ENCODE assay signal across 17 cellular contexts in the genomic region with DNA sequence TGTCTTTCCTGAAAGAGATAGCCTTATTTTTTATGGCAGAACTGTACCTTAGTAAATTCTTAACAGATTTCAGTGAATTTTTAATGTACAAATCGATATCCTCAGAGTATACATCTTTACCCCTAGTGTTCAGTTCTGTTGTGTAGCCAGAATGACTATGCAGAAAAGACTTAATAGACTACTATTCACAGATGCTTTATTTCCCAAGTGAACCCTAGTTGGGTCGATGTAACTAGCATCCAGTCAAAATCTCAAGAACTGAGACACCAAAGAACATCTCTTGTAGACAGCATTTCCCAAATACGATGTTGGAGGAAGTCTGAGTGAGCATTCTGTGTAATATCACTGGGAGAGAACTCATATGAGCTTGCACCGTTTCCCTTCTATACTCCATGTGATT. TPM values are rescaled to one million over a fixed set of nuclear protein-coding genes. Genes with fewer than 3 reads are reported as not detected.
A peak's percentile ranks its signal among the peaks of the same experiment; 100 is the strongest.
DNase-seq lines count a peak whose midpoint lies in the region; ATAC-seq and TF ChIP-seq lines count a peak whose summit lies in the region.
"Had no signal": no experiment of that assay in that cellular context is flagged by ENCODE, and none has a peak within 500 bp of the region (broad histone marks: within the 10 kb centered on the region; RNA-seq: fewer than 3 reads in every experiment).

No MANE protein-coding gene starts in this region.

- TF ChIP-seq CTCF in PC-3 (conservative IDR thresholded peaks at IDR 0.05; ENCODE audit: low read depth, low read length) (no peak), esophagus squamous epithelium (IDR thresholded peaks at IDR 0.05) (peak in 1 of 6 experiments; percentile 11), tibial artery (IDR thresholded peaks at IDR 0.05) (no peak)

- H3F3A ChIP-seq in PC-3 (ENCODE audit: low read length, unreplicated experiment), result no peaks in the 10 kb centered on the region

- no peaks in the 10 kb centered on the region for H3K79me2 ChIP-seq in PC-3 (ENCODE audit: low read length)

- H3K9me3 Mint-ChIP-seq in activated CD4-positive, alpha-beta T cell treated with anti-CD3 and anti-CD28 coated beads, Interleukin-2, amount 10 ng/mL, durations not matched to agents 7 days and 5 days, result no peaks in the 10 kb centered on the region

- H4K20me1 ChIP-seq in PC-3 (ENCODE audit: low read length), result no peaks in the 10 kb centered on the region

- 74 to 77% methylated on average over 4 of the region's 4 CpGs for WGBS in esophagus squamous epithelium, 2 donors

- TF ChIP-seq POLR2A in esophagus squamous epithelium (IDR thresholded peaks at IDR 0.05), result no peak

- H3K36me3 ChIP-seq in PC-3 (ENCODE audit: low read depth, low read length) (no peaks in the 10 kb centered on the region; the same call in 1 of the 2 replicates), esophagus squamous epithelium (peaks cover 0 to 37% (median 0%) of the 10 kb centered on the region in 3 donors), mucosa of stomach (ENCODE audit: control insufficient read depth, insufficient read depth, low read length) (peaks cover 8% of the 10 kb centered on the region), tibial artery (peaks cover 6 to 15% (median 15%) of the 10 kb centered on the region in 3 donors)

- H3K27ac Mint-ChIP-seq in activated CD4-positive, alpha-beta T cell treated with anti-CD3 and anti-CD28 coated beads, Interleukin-2, amount 10 ng/mL, durations not matched to agents 7 days and 5 days, result no peak overlapping the region
- H3K27ac Mint-ChIP-seq: activated naive CD8-positive, alpha-beta T cell; mesothelial cell of epicardium; T-helper 17 cell had no signal

- POLR2A ChIA-PET in PC-3 (lab: Charles Lee; ENCODE audit: unreplicated experiment), result no interaction called here
- POLR2A ChIA-PET in activated CD4-positive, alpha-beta T cell treated with anti-CD3 and anti-CD28 coated beads, Interleukin-2, amount 10 ng/mL, durations not matched to agents 7 days and 5 days (lab: Charles Lee), result no interaction called here

- no peaks in the 10 kb centered on the region for H3K36me3 Mint-ChIP-seq in activated CD4-positive, alpha-beta T cell treated with anti-CD3 and anti-CD28 coated beads, Interleukin-2, amount 10 ng/mL, durations not matched to agents 7 days and 5 days (ENCODE audit: low read depth)
- H3K36me3 Mint-ChIP-seq: mesothelial cell of epicardium had no signal

- H3K27me3 ChIP-seq in PC-3 (ENCODE audit: low read length) (no peaks in the 10 kb centered on the region), esophagus squamous epithelium (no peaks in the 10 kb centered on the region), mucosa of stomach (ENCODE audit: control insufficient read depth, insufficient read depth, low read length) (no peaks in the 10 kb centered on the region), tibial artery (no peaks in the 10 kb centered on the region)

- H3K9ac ChIP-seq in PC-3 (ENCODE audit: low read length) (no peak overlapping the region), mucosa of stomach (ENCODE audit: low read length) (peak overlapping the region; percentile 73)

- CTCF ChIA-PET in PC-3 (lab: Charles Lee), result no interaction called here
- CTCF ChIA-PET in activated CD4-positive, alpha-beta T cell treated with anti-CD3 and anti-CD28 coated beads, Interleukin-2, amount 10 ng/mL, durations not matched to agents 7 days and 5 days (lab: Charles Lee), result interaction anchor here (1.5 to 1.6 kb wide), 2 partner anchors 198 to 246 kb away, joined by 3 to 7 read pairs; no protein-coding TSS in a partner anchor

- H3K27ac ChIP-seq in PC-3 (ENCODE audit: low read length) (no peak overlapping the region), esophagus squamous epithelium (peak overlapping the region in 1 of 4 donors; percentile 85), tibial artery (peak overlapping the region in 1 of 2 donors; percentile 67)

- no peaks in the 10 kb centered on the region for H3K4me1 ChIP-seq in PC-3 (ENCODE audit: insufficient read depth, low read length)
- peaks cover 0 to 46% (median 3%) of the 10 kb centered on the region in 3 donors for H3K4me1 ChIP-seq in esophagus squamous epithelium
- H3K4me1 ChIP-seq in mucosa of stomach (ENCODE audit: control insufficient read depth, insufficient read depth, low read length), result peaks cover 15% of the 10 kb centered on the region
- no peaks in the 10 kb centered on the region for H3K4me1 ChIP-seq in tibial artery

- H3K4me3 Mint-ChIP-seq in activated CD4-positive, alpha-beta T cell treated with anti-CD3 and anti-CD28 coated beads, Interleukin-2, amount 10 ng/mL, durations not matched to agents 7 days and 5 days, result no peak overlapping the region
- H3K4me3 Mint-ChIP-seq: T-helper 17 cell had no signal

- no peak overlapping the region; the same call in 1 of the 2 replicates for H3K4me3 ChIP-seq in PC-3 (ENCODE audit: low read length)
- H3K4me3 ChIP-seq in esophagus squamous epithelium, result peak overlapping the region; percentile 35 to 70 (median 54)
- H3K4me3 ChIP-seq in mucosa of stomach (ENCODE audit: low read length), result no peak overlapping the region
- H3K4me3 ChIP-seq in tibial artery, result peak overlapping the region; percentile 49 to 51

- H3K4me1 Mint-ChIP-seq in activated CD4-positive, alpha-beta T cell treated with anti-CD3 and anti-CD28 coated beads, Interleukin-2, amount 10 ng/mL, durations not matched to agents 7 days and 5 days, result peaks cover 8% of the 10 kb centered on the region

- DNase-seq in PC-3 (no peak), esophagus squamous epithelium (lab: John Stamatoyannopoulos, UW) (no peak), tibial artery (no peak), HCEC 1CT (no peak), SKM-1 treated with dmso at 0.1 percent for 144 hours (lab: John Stamatoyannopoulos, UW; ENCODE audit: unreplicated experiment) (no peak)
- no peak for DNase-seq in stimulated activated naive CD4-positive, alpha-beta T cell treated with Interleukin-2 at 50 U/mL for 16 hours (lab: John Stamatoyannopoulos, UW)
- no peak for DNase-seq in activated CD4-positive, alpha-beta T cell treated with anti-CD3 and anti-CD28 coated beads, Interleukin-2, amount 10 ng/mL, durations not matched to agents 7 days and 5 days
- DNase-seq: activated CD4-positive, CD25-positive, alpha-beta regulatory T cell treated with anti-CD3 and anti-CD28 coated beads, Interleukin-2, amount 50 U/mL, for 72 hours; activated CD8-positive, alpha-beta memory T cell treated with anti-CD3 and anti-CD28 coated beads, Interleukin-2, amount 50 U/mL, for 4 hours; cerebellar nuclear complex; GDM1; NCI-H1436; NCI-H446 treated with DMSO at 0.1 percent for 48 hours; T-helper 17 cell had no signal

- peak overlapping the region; percentile 91; the same call in 1 of the 2 replicates for H3K4me2 ChIP-seq in PC-3 (ENCODE audit: low read length)

- no peaks in the 10 kb centered on the region for H3K9me2 ChIP-seq in PC-3 (replicated peaks; ENCODE audit: low read length)

- H3K27me3 Mint-ChIP-seq in activated CD4-positive, alpha-beta T cell treated with anti-CD3 and anti-CD28 coated beads, Interleukin-2, amount 10 ng/mL, durations not matched to agents 7 days and 5 days, result peaks cover 19% of the 10 kb centered on the region

- H2AFZ ChIP-seq in PC-3 (ENCODE audit: low read length), result no peak overlapping the region

- H3K9me3 ChIP-seq in PC-3 (ENCODE audit: low read length), result no peaks in the 10 kb centered on the region
- H3K9me3 ChIP-seq in esophagus squamous epithelium, result no peaks in the 10 kb centered on the region
- no peaks in the 10 kb centered on the region for H3K9me3 ChIP-seq in mucosa of stomach (ENCODE audit: control insufficient read depth, low read length)
- no peaks in the 10 kb centered on the region for H3K9me3 ChIP-seq in tibial artery

- no TSS peak for BruUV-seq in PC-3 (replicated peaks; lab: Mats Ljungman, UMichigan)

- ATAC-seq in PC-3, result no peak
- ATAC-seq: T-helper 17 cell had no signal

- intact Hi-C loops in PC-3 (cut with micrococcal nuclease), result loop anchor here (2.0 kb wide), 1 partner anchor 77 kb away; no protein-coding TSS in a partner anchor
- intact Hi-C loops in esophagus squamous epithelium (cut with DNase I), result no loop called here
- intact Hi-C loops in tibial artery (cut with DNase I; ENCODE audit: low total_unique reads), result loop anchor here (5.0 kb wide), 1 partner anchor 243 kb away; no protein-coding TSS in a partner anchor

RNA-seq across cellular contexts. Expression of a gene that starts 1.5 kb away (rescaled TPM):
- total RNA-seq in PC-3 (2014; rRNA removed), result 15.8 and 24.0 TPM in 2 replicates
- total RNA-seq in esophagus squamous epithelium, result 100 to 1,000 TPM in 2 of 4 donors, 10 to 100 TPM in 2; 45.6 to 149 (median 91.0) TPM
- 1 to 10 TPM; 5.9 to 6.1 TPM for total RNA-seq in activated CD4-positive, alpha-beta T cell treated with anti-CD3 and anti-CD28 coated beads, Interleukin-2, amount 10 ng/mL, durations not matched to agents 7 days and 5 days

Comparison
In these comparisons a context has a peak if more than half of its experiments do, and no peak if none do; other contexts are left out.
1. H3K4me3 ChIP-seq: peak in esophagus squamous epithelium (4 of 4) and tibial artery (2 of 2); none in PC-3 (single experiment) and mucosa of stomach (single experiment).